10 cellular contexts compared by ENCODE assay signal in genomic region chr22:19176732-19177131, GRCh38. TPM values are rescaled to one million over a fixed set of nuclear protein-coding genes. Genes with fewer than 3 reads are reported as not detected.
DNase-seq lines count a peak whose midpoint lies in the region; ATAC-seq and TF ChIP-seq lines count a peak whose summit lies in the region.
"Had no signal": no experiment of that assay in that cellular context is flagged by ENCODE, and none has a peak within 500 bp of the region (broad histone marks: within the 10 kb centered on the region; RNA-seq: fewer than 3 reads in every experiment).

No MANE protein-coding gene starts in this region.

- TF ChIP-seq CTCF in fibroblast of mammary gland (conservative IDR thresholded peaks at IDR 0.05; ENCODE audit: control insufficient read depth, insufficient read depth, low read depth, low read length) (no peak), esophagus squamous epithelium (IDR thresholded peaks at IDR 0.05) (no peak)

- H3K4me3 ChIP-seq in fibroblast of mammary gland (ENCODE audit: control insufficient read depth, low read depth, low read length) (peak overlapping the region; percentile 56), esophagus squamous epithelium (peak overlapping the region in 1 of 4 donors; percentile 92)

- WGBS in esophagus squamous epithelium, 2 donors: 80% methylated on average over 3 of the region's 12 CpGs; no CpG with 5 or more reads in 1 of the 2 donors

- H3K36me3 ChIP-seq in esophagus squamous epithelium: peaks cover 0 to 21% (median 0%) of the 10 kb centered on the region in 3 donors
- H3K36me3 ChIP-seq: heart left ventricle had no signal

- H3K4me1 Mint-ChIP-seq in activated T-cell treated with anti-CD3 and anti-CD28 coated beads, Interleukin-2, amount 50 U/mL, for 24 hours (ENCODE audit: low read depth): peaks cover 48% of the 10 kb centered on the region
- peaks cover 27% of the 10 kb centered on the region for H3K4me1 Mint-ChIP-seq in T-helper 17 cell
- peaks cover 46% of the 10 kb centered on the region for H3K4me1 Mint-ChIP-seq in stimulated activated effector memory CD8-positive, alpha-beta T cell treated with anti-CD3 and anti-CD28 coated beads, Interleukin-12 subunit alpha, Interleukin-12 subunit beta, amount 100 ng/mL, for 72 hours

- no peaks in the 10 kb centered on the region for H3K27me3 ChIP-seq in esophagus squamous epithelium
- H3K27me3 ChIP-seq: heart left ventricle had no signal

- H3K9me3 ChIP-seq in T-helper 17 cell (ENCODE audit: control insufficient read depth, low read length, poor library complexity, severe bottlenecking): no peaks in the 10 kb centered on the region
- H3K9me3 ChIP-seq in esophagus squamous epithelium: no peaks in the 10 kb centered on the region
- H3K9me3 ChIP-seq: heart left ventricle had no signal

- no peaks in the 10 kb centered on the region for H3K27me3 Mint-ChIP-seq in activated T-cell treated with anti-CD3 and anti-CD28 coated beads, Interleukin-2, amount 50 U/mL, for 24 hours
- no peaks in the 10 kb centered on the region for H3K27me3 Mint-ChIP-seq in T-helper 17 cell

- no peak for TF ChIP-seq POLR2A in esophagus squamous epithelium (IDR thresholded peaks at IDR 0.05)

- H3K4me1 ChIP-seq in esophagus squamous epithelium: peaks cover 52 to 67% (median 59%) of the 10 kb centered on the region in 3 donors

- peaks cover 36% of the 10 kb centered on the region for H3K36me3 Mint-ChIP-seq in activated T-cell treated with anti-CD3 and anti-CD28 coated beads, Interleukin-2, amount 50 U/mL, for 24 hours (ENCODE audit: low read depth)
- no peaks in the 10 kb centered on the region for H3K36me3 Mint-ChIP-seq in T-helper 17 cell (ENCODE audit: low read depth)
- H3K36me3 Mint-ChIP-seq in stimulated activated effector memory CD8-positive, alpha-beta T cell treated with anti-CD3 and anti-CD28 coated beads, Interleukin-12 subunit alpha, Interleukin-12 subunit beta, amount 100 ng/mL, for 72 hours: peaks cover 8% of the 10 kb centered on the region

- peak overlapping the region in 2 of 4 donors; percentile 74 to 98 for H3K27ac ChIP-seq in esophagus squamous epithelium

- no peak for DNase-seq in activated T-cell treated with anti-CD3 and anti-CD28 coated beads, Interleukin-2, amount 50 U/mL, for 24 hours
- DNase-seq in activated T-cell treated with anti-CD3 and anti-CD28 coated beads for 4 hours (no peak), T-helper 17 cell (no peak), fibroblast of mammary gland (ENCODE audit: low read depth) (no peak), NCI-H1436 (lab: John Stamatoyannopoulos, UW) (no peak), esophagus squamous epithelium (lab: John Stamatoyannopoulos, UW) (no peak)
- DNase-seq in stimulated activated effector memory CD8-positive, alpha-beta T cell treated with anti-CD3 and anti-CD28 coated beads, Interleukin-12 subunit alpha, Interleukin-12 subunit beta, amount 100 ng/mL, for 72 hours (ENCODE audit: low spot score in 2 of 2): no peak
- DNase-seq: heart left ventricle had no signal

- H3K4me3 Mint-ChIP-seq in activated T-cell treated with anti-CD3 and anti-CD28 coated beads, Interleukin-2, amount 50 U/mL, for 24 hours: peak overlapping the region; percentile 74
- peak overlapping the region; percentile 50 for H3K4me3 Mint-ChIP-seq in T-helper 17 cell
- H3K4me3 Mint-ChIP-seq in stimulated activated effector memory CD8-positive, alpha-beta T cell treated with anti-CD3 and anti-CD28 coated beads, Interleukin-12 subunit alpha, Interleukin-12 subunit beta, amount 100 ng/mL, for 72 hours: peak overlapping the region; percentile 66

- no peak for ATAC-seq in T-helper 17 cell
- ATAC-seq in stimulated activated effector memory CD8-positive, alpha-beta T cell treated with anti-CD3 and anti-CD28 coated beads, Interleukin-12 subunit alpha, Interleukin-12 subunit beta, amount 100 ng/mL, for 72 hours: no peak
- ATAC-seq in GM21529 (IDR thresholded peaks at IDR 0.05; ENCODE audit: unreplicated experiment): no peak
- ATAC-seq: heart left ventricle, Right ventricle myocardium inferior had no signal

- H3K27ac Mint-ChIP-seq in activated T-cell treated with anti-CD3 and anti-CD28 coated beads, Interleukin-2, amount 50 U/mL, for 24 hours: peak overlapping the region; percentile 76
- no peak overlapping the region for H3K27ac Mint-ChIP-seq in T-helper 17 cell
- no peak overlapping the region for H3K27ac Mint-ChIP-seq in stimulated activated effector memory CD8-positive, alpha-beta T cell treated with anti-CD3 and anti-CD28 coated beads, Interleukin-12 subunit alpha, Interleukin-12 subunit beta, amount 100 ng/mL, for 72 hours

- intact Hi-C loops in esophagus squamous epithelium (cut with DNase I): no loop called here

- H3K9me3 Mint-ChIP-seq in activated T-cell treated with anti-CD3 and anti-CD28 coated beads, Interleukin-2, amount 50 U/mL, for 24 hours: no peaks in the 10 kb centered on the region
- no peaks in the 10 kb centered on the region for H3K9me3 Mint-ChIP-seq in stimulated activated effector memory CD8-positive, alpha-beta T cell treated with anti-CD3 and anti-CD28 coated beads, Interleukin-12 subunit alpha, Interleukin-12 subunit beta, amount 100 ng/mL, for 72 hours

RNA-seq across cellular contexts. Expression of gene SLC25A1, which starts 1.8 kb away (rescaled TPM):
- total RNA-seq in T-helper 17 cell: 10 to 100 TPM; 18.4 to 21.3 TPM
- total RNA-seq in esophagus squamous epithelium: 10 to 100 TPM; 49.2 to 68.0 (median 57.3) TPM

RNA-seq across cellular contexts. Expression of gene GSC2, which starts 26.6 kb away (rescaled TPM):
- total RNA-seq in T-helper 17 cell (not detected), esophagus squamous epithelium (not detected)
- total RNA-seq: heart left ventricle, Right ventricle myocardium inferior had no signal

RNA-seq across cellular contexts. Expression of gene ESS2, which starts 32.3 kb away (rescaled TPM):
- total RNA-seq in T-helper 17 cell: 10 to 100 TPM; 34.7 to 46.5 TPM
- total RNA-seq in esophagus squamous epithelium: 10 to 100 TPM in 2 of 4 donors, 1 to 10 TPM in 2; 7.8 to 12.4 (median 10.4) TPM

RNA-seq across cellular contexts. Expression of gene TSSK2, which starts 45.6 kb away (rescaled TPM):
- total RNA-seq in T-helper 17 cell: under 1 TPM; 0.20 to 0.29 TPM
- total RNA-seq in esophagus squamous epithelium: under 1 TPM in 1 of 4 donors, not detected in 3; 0.18 TPM
- total RNA-seq: Right ventricle myocardium inferior had no signal

RNA-seq across cellular contexts. Expression of gene DGCR2, which starts 54.5 kb away (rescaled TPM):
- 10 to 100 TPM; 37.7 TPM for total RNA-seq in T-helper 17 cell
- total RNA-seq in esophagus squamous epithelium: 10 to 100 TPM; 42.5 to 75.2 (median 50.8) TPM
